In genomic region chr11:117189191-117189940, GRCh38 we compare ENCODE assay signal across 10 cellular contexts. TPM values are rescaled to one million over a fixed set of nuclear protein-coding genes. Genes with fewer than 3 reads are reported as not detected.
DNase-seq lines count a peak whose midpoint lies in the region; ATAC-seq and TF ChIP-seq lines count a peak whose summit lies in the region.
"Had no signal": no experiment of that assay in that cellular context is flagged by ENCODE, and none has a peak within 500 bp of the region (broad histone marks: within the 10 kb centered on the region; RNA-seq: fewer than 3 reads in every experiment).

No MANE protein-coding gene starts in this region.

- no peaks in the 10 kb centered on the region for H3K27me3 ChIP-seq in uterus

- H3K4me3 ChIP-seq in uterus: no peak overlapping the region

- H3K4me1 Mint-ChIP-seq in activated T-cell treated with anti-CD3 and anti-CD28 coated beads, Interleukin-2, amount 50 U/mL, for 24 hours (ENCODE audit: low read depth): no peaks in the 10 kb centered on the region
- no peaks in the 10 kb centered on the region for H3K4me1 Mint-ChIP-seq in activated T-cell treated with anti-CD3 and anti-CD28 coated beads, Interleukin-2, amount 50 U/mL, for 72 hours (ENCODE audit: low read depth)

- H3K4me1 ChIP-seq in uterus: no peaks in the 10 kb centered on the region

- TF ChIP-seq CTCF in uterus (IDR thresholded peaks at IDR 0.05): no peak

- no peaks in the 10 kb centered on the region for H3K9me3 Mint-ChIP-seq in activated T-cell treated with anti-CD3 and anti-CD28 coated beads, Interleukin-2, amount 50 U/mL, for 24 hours
- no peaks in the 10 kb centered on the region for H3K9me3 Mint-ChIP-seq in activated T-cell treated with anti-CD3 and anti-CD28 coated beads, Interleukin-2, amount 50 U/mL, for 72 hours

- intact Hi-C loops in cardiac septum (cut with DNase I) (no loop called here), uterus (cut with DNase I; ENCODE audit: low total_unique reads) (no loop called here)

- H3K36me3 Mint-ChIP-seq in activated T-cell treated with anti-CD3 and anti-CD28 coated beads, Interleukin-2, amount 50 U/mL, for 24 hours (ENCODE audit: low read depth): peaks cover 50% of the 10 kb centered on the region
- peaks cover 0 to 4% of the 10 kb centered on the region in 2 donors for H3K36me3 Mint-ChIP-seq in activated T-cell treated with anti-CD3 and anti-CD28 coated beads, Interleukin-2, amount 50 U/mL, for 72 hours (ENCODE audit: insufficient read depth in 2 of 2)

- no peak overlapping the region for H3K27ac ChIP-seq in uterus
- H3K27ac ChIP-seq: epithelial cell of prostate had no signal

- H3K36me3 ChIP-seq in uterus: no peaks in the 10 kb centered on the region

- H3K27ac Mint-ChIP-seq in activated T-cell treated with anti-CD3 and anti-CD28 coated beads, Interleukin-2, amount 50 U/mL, for 24 hours: peak overlapping the region; percentile 37
- H3K27ac Mint-ChIP-seq in activated T-cell treated with anti-CD3 and anti-CD28 coated beads, Interleukin-2, amount 50 U/mL, for 72 hours: no peak overlapping the region

- no peaks in the 10 kb centered on the region for H3K27me3 Mint-ChIP-seq in activated T-cell treated with anti-CD3 and anti-CD28 coated beads, Interleukin-2, amount 50 U/mL, for 24 hours
- no peaks in the 10 kb centered on the region for H3K27me3 Mint-ChIP-seq in activated T-cell treated with anti-CD3 and anti-CD28 coated beads, Interleukin-2, amount 50 U/mL, for 72 hours (ENCODE audit: low read depth)

- H3K4me3 Mint-ChIP-seq in activated T-cell treated with anti-CD3 and anti-CD28 coated beads, Interleukin-2, amount 50 U/mL, for 24 hours: no peak overlapping the region
- no peak overlapping the region for H3K4me3 Mint-ChIP-seq in activated T-cell treated with anti-CD3 and anti-CD28 coated beads, Interleukin-2, amount 50 U/mL, for 72 hours

- no peak for DNase-seq in activated T-cell treated with anti-CD3 and anti-CD28 coated beads, Interleukin-2, amount 50 U/mL, for 24 hours
- no peak for DNase-seq in activated T-cell treated with anti-CD3 and anti-CD28 coated beads, Interleukin-2, amount 50 U/mL, for 72 hours
- DNase-seq in cardiac septum (ENCODE audit: low spot score) (peak; percentile 53), uterus (peak; percentile 16 to 17), EL (no peak)
- DNase-seq: SHP77 had no signal

- ATAC-seq in activated T-cell treated with anti-CD3 and anti-CD28 coated beads, Interleukin-2, amount 50 U/mL, for 72 hours (replicated peaks in 1 of 2): no peak
- peak; percentile 49 for ATAC-seq in HG03571 (IDR thresholded peaks at IDR 0.05; ENCODE audit: unreplicated experiment)
- ATAC-seq in HG03039 (IDR thresholded peaks at IDR 0.05; ENCODE audit: unreplicated experiment): no peak
- no peak for ATAC-seq in GM19328 (IDR thresholded peaks at IDR 0.05; ENCODE audit: unreplicated experiment)

- no peaks in the 10 kb centered on the region for H3K9me3 ChIP-seq in uterus

- no peak for TF ChIP-seq POLR2A in uterus (IDR thresholded peaks at IDR 0.05)

RNA-seq across cellular contexts. Expression of gene TAGLN, which starts 9.8 kb away (rescaled TPM):
- 1 to 10 TPM; 7.2 to 8.9 TPM for total RNA-seq in activated T-cell treated with anti-CD3 and anti-CD28 coated beads, Interleukin-2, amount 50 U/mL, for 72 hours
- total RNA-seq in cardiac septum (317 TPM), uterus (1,000 to 10,000 TPM; 1,588 to 9,854 (median 3,936) TPM)

RNA-seq across cellular contexts. Expression of gene SIDT2, which starts 10.8 kb away (rescaled TPM):
- 10 to 100 TPM; 32.0 to 40.3 TPM for total RNA-seq in activated T-cell treated with anti-CD3 and anti-CD28 coated beads, Interleukin-2, amount 50 U/mL, for 72 hours
- total RNA-seq in cardiac septum (25.3 TPM), uterus (10 to 100 TPM in 3 of 4 donors, 1 to 10 TPM in 1; 6.4 to 91.3 (median 28.7) TPM)

RNA-seq across cellular contexts. Expression of gene PCSK7, which starts 42.5 kb away (rescaled TPM):
- 100 to 1,000 TPM; 139 to 147 TPM for total RNA-seq in activated T-cell treated with anti-CD3 and anti-CD28 coated beads, Interleukin-2, amount 50 U/mL, for 72 hours
- 45.5 TPM for total RNA-seq in cardiac septum
- 10 to 100 TPM; 23.3 to 78.9 (median 35.3) TPM for total RNA-seq in uterus

RNA-seq across cellular contexts. Expression of gene RNF214, which starts 43.1 kb away (rescaled TPM):
- total RNA-seq in activated T-cell treated with anti-CD3 and anti-CD28 coated beads, Interleukin-2, amount 50 U/mL, for 72 hours: 10 to 100 TPM; 30.7 to 33.5 TPM
- total RNA-seq in cardiac septum (27.6 TPM), uterus (10 to 100 TPM in 2 of 4 donors, 1 to 10 TPM in 2; 4.4 to 38.6 (median 11.4) TPM)

RNA-seq across cellular contexts. Expression of gene PAFAH1B2, which starts 45.3 kb away (rescaled TPM):
- total RNA-seq in activated T-cell treated with anti-CD3 and anti-CD28 coated beads, Interleukin-2, amount 50 U/mL, for 72 hours: 10 to 100 TPM; 56.7 to 64.3 TPM
- 68.9 TPM for total RNA-seq in cardiac septum
- 100 to 1,000 TPM in 3 of 4 donors, 10 to 100 TPM in 1; 62.8 to 154 (median 128) TPM for total RNA-seq in uterus

Comparison
In these comparisons a context has a peak if more than half of its experiments do, and no peak if none do; other contexts are left out.
1. DNase-seq: peak in cardiac septum (single experiment) and uterus (2 of 2); none in activated T-cell treated with anti-CD3 and anti-CD28 coated beads, Interleukin-2, amount 50 U/mL, for 24 hours (single experiment), activated T-cell treated with anti-CD3 and anti-CD28 coated beads, Interleukin-2, amount 50 U/mL, for 72 hours (0 of 2) and EL (single experiment).
2. RNA of gene TAGLN, which starts 9.8 kb away (total RNA-seq): 1,588 to 9,854 TPM in uterus and 317 TPM in cardiac septum (single experiment); 7.2 to 8.9 TPM in activated T-cell treated with anti-CD3 and anti-CD28 coated beads, Interleukin-2, amount 50 U/mL, for 72 hours; every median in the first group is over 10 times any median in the second.